1 cellular context compared by ENCODE assay signal in genomic region chr5:107285772-107286171, GRCh38.
TF ChIP-seq lines count a peak whose summit lies in the region.

No MANE protein-coding gene starts in this region.

TF ChIP-seq in GM12878, 131 proteins besides CTCF, POLR2A, EP300 and RAD21 (continued from another document and continues in another):
- TF ChIP-seq USF1 (IDR thresholded peaks at IDR 0.05; ENCODE audit: borderline replicate concordance, extremely low read length, insufficient read depth, low read depth, low read length) (no peak), BCL3 (IDR thresholded peaks at IDR 0.05; ENCODE audit: borderline replicate concordance, insufficient read depth, low read depth, low read length, poor library complexity, severe bottlenecking) (no peak), RCOR1 (conservative IDR thresholded peaks at IDR 0.05; ENCODE audit: low read depth, low read length) (no peak), IRF4 (IDR thresholded peaks at IDR 0.05; ENCODE audit: low read depth, low read length) (peak; percentile 41; the same call in 1 of the 2 replicates), BHLHE40 (IDR thresholded peaks at IDR 0.05; ENCODE audit: borderline replicate concordance in 1 of 2, low read depth in 2 of 2, low read length in 1 of 2) (peak in 1 of 2 experiments; percentile 30; a peak in 1 of 4 replicates), KDM1A (IDR thresholded peaks at IDR 0.05; ENCODE audit: borderline replicate concordance) (no peak), CREB1 (IDR thresholded peaks at IDR 0.05; ENCODE audit: low read depth) (peak; percentile 73), SKIL (IDR thresholded peaks at IDR 0.05; ENCODE audit: low read depth, poor library complexity, severe bottlenecking) (peak; percentile 42), ASH2L (IDR thresholded peaks at IDR 0.05; ENCODE audit: borderline replicate concordance, low read depth) (no peak), SIX5 (IDR thresholded peaks at IDR 0.05; ENCODE audit: low read depth, low read length, severe bottlenecking) (no peak), YY1 (IDR thresholded peaks at IDR 0.05; ENCODE audit: low read depth, low read length) (no peak), ZZZ3 (IDR thresholded peaks at IDR 0.05; ENCODE audit: control insufficient read depth, insufficient read length, low read depth) (no peak), ZNF384 (IDR thresholded peaks at IDR 0.05; ENCODE audit: borderline replicate concordance, low read depth, low read length) (no peak), NR2C1 (IDR thresholded peaks at IDR 0.05) (no peak), KAT2A (conservative IDR thresholded peaks at IDR 0.05; ENCODE audit: control insufficient read depth, low read depth, low read length) (no peak), IKZF2 (IDR thresholded peaks at IDR 0.05) (peak; percentile 71 to 75), SMC3 (IDR thresholded peaks at IDR 0.05; ENCODE audit: borderline replicate concordance, low read length) (no peak), ATF3 (IDR thresholded peaks at IDR 0.05; ENCODE audit: borderline replicate concordance, extremely low read depth, low read depth, low read length) (no peak), PAX8 (IDR thresholded peaks at IDR 0.05) (no peak), KLF5 (IDR thresholded peaks at IDR 0.05; ENCODE audit: partially characterized antibody) (no peak), MYC (IDR thresholded peaks at IDR 0.05; ENCODE audit: insufficient read depth, insufficient read length, insufficient replicate concordance, low read length, severe bottlenecking) (no peak), ZBED1 (IDR thresholded peaks at IDR 0.05; ENCODE audit: borderline replicate concordance) (no peak), ETV6 (conservative IDR thresholded peaks at IDR 0.05 in 1 of 2, IDR thresholded peaks at IDR 0.05 in 1 of 2; ENCODE audit: borderline replicate concordance in 1 of 2, low read depth in 1 of 2) (no peak), NBN (IDR thresholded peaks at IDR 0.05) (0 out of 2 replicates have a peak, but pooled peaks have one; percentile 40), IKZF1 (conservative IDR thresholded peaks at IDR 0.05) (peak; percentile 75), STAT3 (IDR thresholded peaks at IDR 0.05; ENCODE audit: low read depth, low read length) (no peak), FOS (IDR thresholded peaks at IDR 0.05; ENCODE audit: borderline replicate concordance, extremely low read depth, insufficient read length) (no peak), SRF (IDR thresholded peaks at IDR 0.05; ENCODE audit: low read depth in 2 of 2, low read length in 2 of 2) (no peak), MTA2 (IDR thresholded peaks at IDR 0.05; ENCODE audit: low read depth) (peak; percentile 88), SREBF1 (IDR thresholded peaks at IDR 0.05; ENCODE audit: low read length) (no peak), NFXL1 (IDR thresholded peaks at IDR 0.05; ENCODE audit: borderline replicate concordance) (no peak), GATAD2B (conservative IDR thresholded peaks at IDR 0.05; ENCODE audit: low read depth) (no peak), RUNX3 (IDR thresholded peaks at IDR 0.05; ENCODE audit: low read length) (peak; percentile 90), CHD4 (IDR thresholded peaks at IDR 0.05) (no peak), HDAC2 (IDR thresholded peaks at IDR 0.05) (no peak), EGR1 (IDR thresholded peaks at IDR 0.05; ENCODE audit: borderline replicate concordance in 1 of 2, low read depth in 2 of 2, low read length in 2 of 2) (no peak), POU2F2 (IDR thresholded peaks at IDR 0.05; ENCODE audit: borderline replicate concordance, low read depth, low read length) (peak; percentile 36; the same call in 1 of the 3 replicates), MEF2B (IDR thresholded peaks at IDR 0.05; ENCODE audit: partially characterized antibody, poor library complexity, severe bottlenecking) (peak; percentile 48), GABPA (IDR thresholded peaks at IDR 0.05; ENCODE audit: low read depth) (no peak), E2F4 (IDR thresholded peaks at IDR 0.05; ENCODE audit: low read depth, low read length) (no peak), PAX5 (IDR thresholded peaks at IDR 0.05; ENCODE audit: borderline replicate concordance, low read depth, low read length) (peak; percentile 78), DPF2 (IDR thresholded peaks at IDR 0.05) (peak; percentile 79), ATF7 (IDR thresholded peaks at IDR 0.05; ENCODE audit: low read depth) (peak; percentile 56; the same call in 1 of the 2 replicates), SREBF2 (IDR thresholded peaks at IDR 0.05; ENCODE audit: low read length) (no peak), RELA (IDR thresholded peaks at IDR 0.05; ENCODE audit: borderline replicate concordance, partially characterized antibody) (no peak), BCLAF1 (IDR thresholded peaks at IDR 0.05) (no peak), CHD1 (IDR thresholded peaks at IDR 0.05; ENCODE audit: low read depth, low read length) (no peak), SMARCA5 (IDR thresholded peaks at IDR 0.05) (no peak)
- TF ChIP-seq, protein P1, sequence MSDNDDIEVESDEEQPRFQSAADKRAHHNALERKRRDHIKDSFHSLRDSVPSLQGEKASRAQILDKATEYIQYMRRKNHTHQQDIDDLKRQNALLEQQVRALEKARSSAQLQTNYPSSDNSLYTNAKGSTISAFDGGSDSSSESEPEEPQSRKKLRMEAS (IDR thresholded peaks at IDR 0.05; ENCODE audit: low read depth, low read length) = no peak
- TF ChIP-seq, protein P2, sequence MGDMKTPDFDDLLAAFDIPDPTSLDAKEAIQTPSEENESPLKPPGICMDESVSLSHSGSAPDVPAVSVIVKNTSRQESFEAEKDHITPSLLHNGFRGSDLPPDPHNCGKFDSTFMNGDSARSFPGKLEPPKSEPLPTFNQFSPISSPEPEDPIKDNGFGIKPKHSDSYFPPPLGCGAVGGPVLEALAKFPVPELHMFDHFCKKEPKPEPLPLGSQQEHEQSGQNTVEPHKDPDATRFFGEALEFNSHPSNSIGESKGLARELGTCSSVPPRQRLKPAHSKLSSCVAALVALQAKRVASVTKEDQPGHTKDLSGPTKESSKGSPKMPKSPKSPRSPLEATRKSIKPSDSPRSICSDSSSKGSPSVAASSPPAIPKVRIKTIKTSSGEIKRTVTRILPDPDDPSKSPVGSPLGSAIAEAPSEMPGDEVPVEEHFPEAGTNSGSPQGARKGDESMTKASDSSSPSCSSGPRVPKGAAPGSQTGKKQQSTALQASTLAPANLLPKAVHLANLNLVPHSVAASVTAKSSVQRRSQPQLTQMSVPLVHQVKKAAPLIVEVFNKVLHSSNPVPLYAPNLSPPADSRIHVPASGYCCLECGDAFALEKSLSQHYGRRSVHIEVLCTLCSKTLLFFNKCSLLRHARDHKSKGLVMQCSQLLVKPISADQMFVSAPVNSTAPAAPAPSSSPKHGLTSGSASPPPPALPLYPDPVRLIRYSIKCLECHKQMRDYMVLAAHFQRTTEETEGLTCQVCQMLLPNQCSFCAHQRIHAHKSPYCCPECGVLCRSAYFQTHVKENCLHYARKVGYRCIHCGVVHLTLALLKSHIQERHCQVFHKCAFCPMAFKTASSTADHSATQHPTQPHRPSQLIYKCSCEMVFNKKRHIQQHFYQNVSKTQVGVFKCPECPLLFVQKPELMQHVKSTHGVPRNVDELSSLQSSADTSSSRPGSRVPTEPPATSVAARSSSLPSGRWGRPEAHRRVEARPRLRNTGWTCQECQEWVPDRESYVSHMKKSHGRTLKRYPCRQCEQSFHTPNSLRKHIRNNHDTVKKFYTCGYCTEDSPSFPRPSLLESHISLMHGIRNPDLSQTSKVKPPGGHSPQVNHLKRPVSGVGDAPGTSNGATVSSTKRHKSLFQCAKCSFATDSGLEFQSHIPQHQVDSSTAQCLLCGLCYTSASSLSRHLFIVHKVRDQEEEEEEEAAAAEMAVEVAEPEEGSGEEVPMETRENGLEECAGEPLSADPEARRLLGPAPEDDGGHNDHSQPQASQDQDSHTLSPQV (IDR thresholded peaks at IDR 0.05) = no peak
- TF ChIP-seq, protein P3, sequence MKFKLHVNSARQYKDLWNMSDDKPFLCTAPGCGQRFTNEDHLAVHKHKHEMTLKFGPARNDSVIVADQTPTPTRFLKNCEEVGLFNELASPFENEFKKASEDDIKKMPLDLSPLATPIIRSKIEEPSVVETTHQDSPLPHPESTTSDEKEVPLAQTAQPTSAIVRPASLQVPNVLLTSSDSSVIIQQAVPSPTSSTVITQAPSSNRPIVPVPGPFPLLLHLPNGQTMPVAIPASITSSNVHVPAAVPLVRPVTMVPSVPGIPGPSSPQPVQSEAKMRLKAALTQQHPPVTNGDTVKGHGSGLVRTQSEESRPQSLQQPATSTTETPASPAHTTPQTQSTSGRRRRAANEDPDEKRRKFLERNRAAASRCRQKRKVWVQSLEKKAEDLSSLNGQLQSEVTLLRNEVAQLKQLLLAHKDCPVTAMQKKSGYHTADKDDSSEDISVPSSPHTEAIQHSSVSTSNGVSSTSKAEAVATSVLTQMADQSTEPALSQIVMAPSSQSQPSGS (IDR thresholded peaks at IDR 0.05; ENCODE audit: low read length) = no peak; the same call in 1 of the 2 replicates
